Comparison of ENCODE assay signal across 8 cellular contexts in genomic region chr5:115170128-115170923, GRCh38. TPM values are rescaled to one million over a fixed set of nuclear protein-coding genes. Genes with fewer than 3 reads are reported as not detected.
A peak's percentile ranks its signal among the peaks of the same experiment; 100 is the strongest.
DNase-seq lines count a peak whose midpoint lies in the region; ATAC-seq and TF ChIP-seq lines count a peak whose summit lies in the region.

No MANE protein-coding gene starts in this region.

- peaks cover 2 to 13% (median 11%) of the 10 kb centered on the region in 4 donors for H3K4me1 Mint-ChIP-seq in CD4-positive, alpha-beta memory T cell

- no peaks in the 10 kb centered on the region for H3K9me3 ChIP-seq in CD4-positive, alpha-beta memory T cell (ENCODE audit: control insufficient read depth in 1 of 2, low read length in 2 of 2)
- no peaks in the 10 kb centered on the region for H3K9me3 ChIP-seq in fibroblast of lung (ENCODE audit: control insufficient read depth, insufficient read depth, low read depth, low read length)
- H3K9me3 ChIP-seq in neutrophil: no peaks in the 10 kb centered on the region

- H3K36me3 Mint-ChIP-seq in CD4-positive, alpha-beta memory T cell: no peaks in the 10 kb centered on the region

- no peak overlapping the region for H3K27ac ChIP-seq in CD4-positive, alpha-beta memory T cell (ENCODE audit: low read depth, low read length)
- H3K27ac ChIP-seq in fibroblast of lung (ENCODE audit: insufficient read depth, low read length): no peak overlapping the region
- no peak overlapping the region for H3K27ac ChIP-seq in neutrophil

- peaks cover 0 to 17% (median 11%) of the 10 kb centered on the region in 8 donors for H3K9me3 Mint-ChIP-seq in CD4-positive, alpha-beta memory T cell

- peak overlapping the region; percentile 37 for H3K9ac ChIP-seq in fibroblast of lung (ENCODE audit: insufficient read depth, low read length)

- H3K4me3 Mint-ChIP-seq in CD4-positive, alpha-beta memory T cell: peak overlapping the region; percentile 65 to 84 (median 80)

- H2AFZ ChIP-seq in fibroblast of lung (ENCODE audit: low read length): peak overlapping the region; percentile 65

- peak overlapping the region in 2 of 7 donors; percentile 41 to 64 for H3K27ac Mint-ChIP-seq in CD4-positive, alpha-beta memory T cell

- TF ChIP-seq CTCF in WI38 (IDR thresholded peaks at IDR 0.05; ENCODE audit: low read depth, low read length) (no peak), fibroblast of lung (conservative IDR thresholded peaks at IDR 0.05 in 1 of 2, IDR thresholded peaks at IDR 0.05 in 1 of 2; ENCODE audit: low read depth in 1 of 2, low read length in 2 of 2) (no peak), neutrophil (IDR thresholded peaks at IDR 0.05) (no peak)

- POLR2A ChIA-PET in CD4-positive, alpha-beta memory T cell (lab: Charles Lee; ENCODE audit: partially characterized antibody): interaction anchor here (0.6 kb wide), 1 partner anchor 47 kb away, joined by 3 read pairs; no protein-coding TSS in a partner anchor

- ATAC-seq in GM19395 (IDR thresholded peaks at IDR 0.05; ENCODE audit: unreplicated experiment) (peak; percentile 54), HG03342 (IDR thresholded peaks at IDR 0.05; ENCODE audit: unreplicated experiment) (peak; percentile 40)

- no peaks in the 10 kb centered on the region for H3K36me3 ChIP-seq in CD4-positive, alpha-beta memory T cell (ENCODE audit: insufficient read depth, low read length)
- H3K36me3 ChIP-seq in fibroblast of lung (ENCODE audit: control insufficient read depth, insufficient read depth, low read length): no peaks in the 10 kb centered on the region
- no peaks in the 10 kb centered on the region for H3K36me3 ChIP-seq in neutrophil

- H3K79me2 ChIP-seq in fibroblast of lung (ENCODE audit: control insufficient read depth, insufficient read depth, low read length): no peaks in the 10 kb centered on the region

- H3K27me3 ChIP-seq in CD4-positive, alpha-beta memory T cell (ENCODE audit: insufficient read depth, low read length): peaks cover 48% of the 10 kb centered on the region
- H3K27me3 ChIP-seq in fibroblast of lung (ENCODE audit: control insufficient read depth, insufficient read depth, low read length): peaks cover 18% of the 10 kb centered on the region
- H3K27me3 ChIP-seq in neutrophil: peaks cover 100% of the 10 kb centered on the region

- peaks cover 41 to 49% of the 10 kb centered on the region in 2 donors for H3K27me3 Mint-ChIP-seq in CD4-positive, alpha-beta memory T cell

- no peaks in the 10 kb centered on the region for H4K20me1 ChIP-seq in fibroblast of lung (ENCODE audit: control insufficient read depth, extremely low read depth, insufficient read depth, low read length)

- peak in 2 of 5 donors; percentile 6 to 10 for DNase-seq in CD4-positive, alpha-beta memory T cell
- DNase-seq in fibroblast of lung (ENCODE audit: low read depth in 2 of 2): no peak
- DNase-seq in superior temporal gyrus (ENCODE audit: extremely low spot score): no peak
- DNase-seq in ureter (ENCODE audit: low spot score): no peak

- H3K4me1 ChIP-seq in CD4-positive, alpha-beta memory T cell (ENCODE audit: insufficient read depth, low read length): peaks cover 21% of the 10 kb centered on the region
- no peaks in the 10 kb centered on the region for H3K4me1 ChIP-seq in fibroblast of lung (ENCODE audit: control insufficient read depth, extremely low read depth, insufficient read depth, low read length)
- H3K4me1 ChIP-seq in neutrophil (ENCODE audit: control insufficient read depth in 1 of 2, insufficient read depth in 1 of 2, low read depth in 1 of 2, low read length in 1 of 2): peaks cover 20 to 25% of the 10 kb centered on the region in 2 experiments

- intact Hi-C loops in CD4-positive, alpha-beta memory T cell (cut with micrococcal nuclease): loop anchor here (1.0 to 5.0 kb wide), 3 partner anchors 10 to 672 kb away; partner anchors contain the start of genes AP3S1, ATG12 and FEM1C

- H3K4me3 ChIP-seq in CD4-positive, alpha-beta memory T cell (ENCODE audit: low read length in 2 of 2): peak overlapping the region; percentile 6 to 67
- H3K4me3 ChIP-seq in WI38 (ENCODE audit: low read depth, low read length) (peak overlapping the region; percentile 78), fibroblast of lung (replicated peaks in 1 of 4; ENCODE audit: control extremely low read depth in 1 of 4, insufficient read depth in 1 of 4, low read depth in 3 of 4, low read length in 4 of 4) (peak overlapping the region; percentile 18 to 84 (median 56)), neutrophil (ENCODE audit: low read depth in 1 of 2, low read length in 1 of 2) (peak overlapping the region; percentile 70 to 82)

- H3K4me2 ChIP-seq in fibroblast of lung (ENCODE audit: extremely low read depth, insufficient read depth, low read length): peak overlapping the region; percentile 89

- CTCF ChIA-PET in CD4-positive, alpha-beta memory T cell (lab: Charles Lee; ENCODE audit: partially characterized antibody): no interaction called here

RNA-seq across cellular contexts. Expression of gene TRIM36, which starts 0.6 kb away (rescaled TPM):
- not detected for total RNA-seq in CD4-positive, alpha-beta memory T cell
- polyA plus RNA-seq in CD4-positive, alpha-beta memory T cell: not detected
- total RNA-seq in fibroblast of lung (under 0.01 and 0.33 TPM in 2 replicates), ureter (0.62 TPM)
- polyA plus RNA-seq in fibroblast of lung: 0.12 and 0.68 TPM in 2 replicates
- 0.09 and 0.17 TPM in 2 replicates for polyA plus RNA-seq in fibroblast of lung (2012)
- polyA minus RNA-seq in fibroblast of lung (ENCODE audit: low replicate concordance): not detected in 2 replicates
